In the genomic region with DNA sequence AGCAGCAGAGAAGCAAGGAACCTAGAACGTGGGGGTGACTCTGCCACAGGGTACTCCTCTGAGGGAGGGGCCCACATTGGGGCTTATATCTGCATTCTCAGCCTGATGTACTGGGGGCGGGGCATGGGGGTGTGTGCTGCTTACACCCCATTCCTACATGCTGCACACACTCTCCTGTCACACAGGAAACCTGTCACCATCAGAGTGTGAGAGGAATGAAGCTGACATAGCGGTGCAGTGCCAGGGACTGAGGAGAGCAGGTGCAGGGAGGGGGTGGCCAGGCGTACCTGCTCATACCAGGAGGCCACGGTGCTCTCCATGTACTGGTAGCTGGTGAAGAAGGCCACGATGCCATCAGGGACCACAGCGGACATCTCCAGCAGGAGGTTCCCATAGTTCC, we compare ENCODE assay signal across 35 cellular contexts. TPM values are rescaled to one million over a fixed set of nuclear protein-coding genes. Genes with fewer than 3 reads are reported as not detected.
"Had no signal": no experiment of that assay in that cellular context is flagged by ENCODE, and none has a peak within 500 bp of the region (broad histone marks: within the 10 kb centered on the region; RNA-seq: fewer than 3 reads in every experiment).

No MANE protein-coding gene starts in this region.

- H3K4me3 Mint-ChIP-seq: activated CD4-positive, alpha-beta memory T cell treated with anti-CD3 and anti-CD28 coated beads, Interleukin-2, amount 10 ng/mL, durations not matched to agents 7 days and 5 days; activated CD4-positive, alpha-beta T cell treated with anti-CD3 and anti-CD28 coated beads, Interleukin-2, amount 10 ng/mL, durations not matched to agents 7 days and 5 days; activated CD8-positive, alpha-beta memory T cell treated with anti-CD3 and anti-CD28 coated beads, Interleukin-2, amount 10 ng/mL, durations not matched to agents 7 days and 5 days; activated naive CD4-positive, alpha-beta T cell treated with anti-CD3 and anti-CD28 coated beads for 36 hours; activated naive CD4-positive, alpha-beta T cell treated with anti-CD3 and anti-CD28 coated beads, Interleukin-2, amount 50 U/mL, for 24 hours; activated naive CD8-positive, alpha-beta T cell treated with anti-CD3 and anti-CD28 coated beads for 36 hours; activated naive CD8-positive, alpha-beta T cell treated with anti-CD3 and anti-CD28 coated beads, Interleukin-2, amount 50 U/mL, for 24 hours; activated T-helper 1 cell treated with anti-CD3 and anti-CD28 coated beads, Interleukin-12 subunit alpha, Interleukin-12 subunit beta, Interleukin-2, Interleukin-4 antibody, amounts not matched to agents 30 ng/mL and 10 ng/mL and 1 ng/mL, durations not matched to agents 14 hours and 24 hours and 36 hours; endodermal cell; WTC11 had no signal

- DNase-seq: activated CD4-positive, alpha-beta memory T cell treated with anti-CD3 and anti-CD28 coated beads, Interleukin-2, amount 10 ng/mL, durations not matched to agents 7 days and 5 days; activated CD4-positive, alpha-beta T cell treated with anti-CD3 and anti-CD28 coated beads for 1 hour; activated CD4-positive, alpha-beta T cell treated with anti-CD3 and anti-CD28 coated beads for 4 hours; activated CD4-positive, alpha-beta T cell treated with anti-CD3 and anti-CD28 coated beads, Interleukin-2, amount 10 ng/mL, durations not matched to agents 7 days and 5 days; activated CD4-positive, alpha-beta T cell treated with anti-CD3 and anti-CD28 coated beads, Interleukin-2, amount 50 U/mL, for 4 hours; activated CD8-positive, alpha-beta memory T cell treated with anti-CD3 and anti-CD28 coated beads, Interleukin-2, amount 10 ng/mL, durations not matched to agents 7 days and 5 days; activated CD8-positive, alpha-beta memory T cell treated with anti-CD3 and anti-CD28 coated beads, Interleukin-2, amount 50 U/mL, for 4 hours; activated effector memory CD4-positive, alpha-beta T cell treated with anti-CD3 and anti-CD28 coated beads, Interleukin-2, amount 50 U/mL, for 16 hours; activated naive CD4-positive, alpha-beta T cell treated with anti-CD3 and anti-CD28 coated beads for 36 hours; activated naive CD8-positive, alpha-beta T cell treated with anti-CD3 and anti-CD28 coated beads for 36 hours; activated naive CD8-positive, alpha-beta T cell treated with anti-CD3 and anti-CD28 coated beads, Interleukin-2, amount 50 U/mL, for 24 hours; activated T-cell treated with anti-CD3 and anti-CD28 coated beads, Interleukin-2, amount 50 U/mL, for 1 hour; activated T-cell treated with anti-CD3 and anti-CD28 coated beads, Interleukin-2, amount 50 U/mL, for 48 hours; adrenal gland; amygdala; aorta; body of pancreas; cerebellar nuclear complex; colonic mucosa; effector CD8-positive, alpha-beta T cell; foreskin melanocyte; heart right ventricle; T-helper 2 cell had no signal

- H3K9me3 Mint-ChIP-seq: activated CD4-positive, alpha-beta memory T cell treated with anti-CD3 and anti-CD28 coated beads, Interleukin-2, amount 10 ng/mL, durations not matched to agents 7 days and 5 days; activated CD4-positive, alpha-beta T cell treated with anti-CD3 and anti-CD28 coated beads, Interleukin-2, amount 10 ng/mL, durations not matched to agents 7 days and 5 days; activated naive CD4-positive, alpha-beta T cell treated with anti-CD3 and anti-CD28 coated beads for 36 hours; activated naive CD4-positive, alpha-beta T cell treated with anti-CD3 and anti-CD28 coated beads, Interleukin-2, amount 50 U/mL, for 24 hours; activated naive CD8-positive, alpha-beta T cell treated with anti-CD3 and anti-CD28 coated beads for 36 hours; activated naive CD8-positive, alpha-beta T cell treated with anti-CD3 and anti-CD28 coated beads, Interleukin-2, amount 50 U/mL, for 24 hours; activated T-helper 1 cell treated with anti-CD3 and anti-CD28 coated beads, Interleukin-12 subunit alpha, Interleukin-12 subunit beta, Interleukin-2, Interleukin-4 antibody, amounts not matched to agents 30 ng/mL and 10 ng/mL and 1 ng/mL, durations not matched to agents 14 hours and 24 hours and 36 hours; activated T-helper 2 cell treated with anti-CD3 and anti-CD28 coated beads, Interferon-gamma antibody, Interleukin-2, Interleukin-4, amounts not matched to agents 10 μg/mL and 5 μg/mL and 100 μg/mL, durations not matched to agents 14 hours and 24 hours and 36 hours; endodermal cell; WTC11 had no signal

- H3K27ac Mint-ChIP-seq: activated CD4-positive, alpha-beta memory T cell treated with anti-CD3 and anti-CD28 coated beads, Interleukin-2, amount 10 ng/mL, durations not matched to agents 7 days and 5 days; activated CD4-positive, alpha-beta T cell treated with anti-CD3 and anti-CD28 coated beads, Interleukin-2, amount 10 ng/mL, durations not matched to agents 7 days and 5 days; activated CD8-positive, alpha-beta memory T cell treated with anti-CD3 and anti-CD28 coated beads, Interleukin-2, amount 10 ng/mL, durations not matched to agents 7 days and 5 days; activated naive CD4-positive, alpha-beta T cell treated with anti-CD3 and anti-CD28 coated beads for 36 hours; activated naive CD4-positive, alpha-beta T cell treated with anti-CD3 and anti-CD28 coated beads, Interleukin-2, amount 50 U/mL, for 24 hours; activated naive CD8-positive, alpha-beta T cell treated with anti-CD3 and anti-CD28 coated beads for 36 hours; activated naive CD8-positive, alpha-beta T cell treated with anti-CD3 and anti-CD28 coated beads, Interleukin-2, amount 50 U/mL, for 24 hours; activated T-helper 1 cell treated with anti-CD3 and anti-CD28 coated beads, Interleukin-12 subunit alpha, Interleukin-12 subunit beta, Interleukin-2, Interleukin-4 antibody, amounts not matched to agents 30 ng/mL and 10 ng/mL and 1 ng/mL, durations not matched to agents 14 hours and 24 hours and 36 hours; activated T-helper 2 cell treated with anti-CD3 and anti-CD28 coated beads, Interferon-gamma antibody, Interleukin-2, Interleukin-4, amounts not matched to agents 10 μg/mL and 5 μg/mL and 100 μg/mL, durations not matched to agents 14 hours and 24 hours and 36 hours; endodermal cell; WTC11 had no signal

- H3K4me1 Mint-ChIP-seq: activated naive CD4-positive, alpha-beta T cell treated with anti-CD3 and anti-CD28 coated beads, Interleukin-2, amount 50 U/mL, for 24 hours; activated naive CD8-positive, alpha-beta T cell treated with anti-CD3 and anti-CD28 coated beads for 36 hours; activated naive CD8-positive, alpha-beta T cell treated with anti-CD3 and anti-CD28 coated beads, Interleukin-2, amount 50 U/mL, for 24 hours; endodermal cell; WTC11 had no signal

- H3K27me3 Mint-ChIP-seq: activated CD4-positive, alpha-beta memory T cell treated with anti-CD3 and anti-CD28 coated beads, Interleukin-2, amount 10 ng/mL, durations not matched to agents 7 days and 5 days; activated CD4-positive, alpha-beta T cell treated with anti-CD3 and anti-CD28 coated beads, Interleukin-2, amount 10 ng/mL, durations not matched to agents 7 days and 5 days; activated CD8-positive, alpha-beta memory T cell treated with anti-CD3 and anti-CD28 coated beads, Interleukin-2, amount 10 ng/mL, durations not matched to agents 7 days and 5 days; activated naive CD4-positive, alpha-beta T cell treated with anti-CD3 and anti-CD28 coated beads, Interleukin-2, amount 50 U/mL, for 24 hours; activated naive CD8-positive, alpha-beta T cell treated with anti-CD3 and anti-CD28 coated beads for 36 hours; activated naive CD8-positive, alpha-beta T cell treated with anti-CD3 and anti-CD28 coated beads, Interleukin-2, amount 50 U/mL, for 24 hours had no signal

- ATAC-seq: activated CD8-positive, alpha-beta memory T cell treated with anti-CD3 and anti-CD28 coated beads, Interleukin-2, amount 10 ng/mL, durations not matched to agents 7 days and 5 days; activated naive CD8-positive, alpha-beta T cell treated with anti-CD3 and anti-CD28 coated beads, Interleukin-2, amount 50 U/mL, for 24 hours; body of pancreas; gastroesophageal sphincter; heart right ventricle; WTC11 had no signal

RNA-seq across cellular contexts. Expression of gene KLC3, which starts 13.9 kb away (rescaled TPM):
- total RNA-seq: activated CD4-positive, alpha-beta memory T cell treated with anti-CD3 and anti-CD28 coated beads, Interleukin-2, amount 10 ng/mL, durations not matched to agents 7 days and 5 days; activated CD4-positive, alpha-beta T cell treated with anti-CD3 and anti-CD28 coated beads, Interleukin-2, amount 10 ng/mL, durations not matched to agents 7 days and 5 days; activated CD8-positive, alpha-beta memory T cell treated with anti-CD3 and anti-CD28 coated beads for 36 hours; activated CD8-positive, alpha-beta memory T cell treated with anti-CD3 and anti-CD28 coated beads, Interleukin-2, amount 10 ng/mL, durations not matched to agents 7 days and 5 days; activated naive CD4-positive, alpha-beta T cell treated with anti-CD3 and anti-CD28 coated beads for 36 hours; activated naive CD8-positive, alpha-beta T cell treated with anti-CD3 and anti-CD28 coated beads for 36 hours; activated T-helper 1 cell treated with anti-CD3 and anti-CD28 coated beads, Interleukin-12 subunit alpha, Interleukin-12 subunit beta, Interleukin-2, Interleukin-4 antibody, amounts not matched to agents 30 ng/mL and 10 ng/mL and 1 ng/mL, durations not matched to agents 14 hours and 24 hours and 36 hours; activated T-helper 2 cell treated with anti-CD3 and anti-CD28 coated beads, Interferon-gamma antibody, Interleukin-2, Interleukin-4, amounts not matched to agents 10 μg/mL and 5 μg/mL and 100 μg/mL, durations not matched to agents 14 hours and 24 hours and 36 hours; aorta; colonic mucosa; esophagus muscularis mucosa; glomerular endothelial cell; T-helper 1 cell treated with Interleukin-12 subunit alpha and Interleukin-12 subunit beta and Interleukin-4 antibody, amounts not matched to agents 30 ng/mL and 1 ng/mL, for 36 hours had no signal
- polyA plus RNA-seq: aorta had no signal

RNA-seq across cellular contexts. Expression of gene CKM, which starts 31.8 kb away (rescaled TPM):
- total RNA-seq: activated CD4-positive, alpha-beta memory T cell treated with anti-CD3 and anti-CD28 coated beads, Interleukin-2, amount 10 ng/mL, durations not matched to agents 7 days and 5 days; activated CD4-positive, alpha-beta T cell treated with anti-CD3 and anti-CD28 coated beads, Interleukin-2, amount 10 ng/mL, durations not matched to agents 7 days and 5 days; activated CD8-positive, alpha-beta memory T cell treated with anti-CD3 and anti-CD28 coated beads for 36 hours; activated CD8-positive, alpha-beta memory T cell treated with anti-CD3 and anti-CD28 coated beads, Interleukin-2, amount 10 ng/mL, durations not matched to agents 7 days and 5 days; activated naive CD4-positive, alpha-beta T cell treated with anti-CD3 and anti-CD28 coated beads for 36 hours; activated naive CD8-positive, alpha-beta T cell treated with anti-CD3 and anti-CD28 coated beads for 36 hours; activated T-helper 1 cell treated with anti-CD3 and anti-CD28 coated beads, Interleukin-12 subunit alpha, Interleukin-12 subunit beta, Interleukin-2, Interleukin-4 antibody, amounts not matched to agents 30 ng/mL and 10 ng/mL and 1 ng/mL, durations not matched to agents 14 hours and 24 hours and 36 hours; activated T-helper 2 cell treated with anti-CD3 and anti-CD28 coated beads, Interferon-gamma antibody, Interleukin-2, Interleukin-4, amounts not matched to agents 10 μg/mL and 5 μg/mL and 100 μg/mL, durations not matched to agents 14 hours and 24 hours and 36 hours; aorta; body of pancreas; dermis microvascular lymphatic vessel endothelial cell; epithelial cell of proximal tubule; glomerular endothelial cell; T-helper 1 cell treated with Interleukin-12 subunit alpha and Interleukin-12 subunit beta and Interleukin-4 antibody, amounts not matched to agents 30 ng/mL and 1 ng/mL, for 36 hours; WTC11 had no signal
